Comparison of ENCODE assay signal across 11 cellular contexts in genomic region chr10:59880019-59880717, GRCh38. TPM values are rescaled to one million over a fixed set of nuclear protein-coding genes. Genes with fewer than 3 reads are reported as not detected.
DNase-seq lines count a peak whose midpoint lies in the region; ATAC-seq and TF ChIP-seq lines count a peak whose summit lies in the region.
"Had no signal": no experiment of that assay in that cellular context is flagged by ENCODE, and none has a peak within 500 bp of the region (broad histone marks: within the 10 kb centered on the region; RNA-seq: fewer than 3 reads in every experiment).

No MANE protein-coding gene starts in this region.

- no peak for ATAC-seq in GM18907 (IDR thresholded peaks at IDR 0.05; ENCODE audit: unreplicated experiment)
- ATAC-seq: gastrocnemius medialis had no signal

- H4K20me1 ChIP-seq in OCI-LY3 (ENCODE audit: insufficient read depth, low read length) = peaks cover 75% of the 10 kb centered on the region

- H3K36me3 Mint-ChIP-seq in activated naive CD4-positive, alpha-beta T cell treated with anti-CD3 and anti-CD28 coated beads, Interleukin-2, amount 50 U/mL, for 24 hours = peaks cover 6% of the 10 kb centered on the region
- no peaks in the 10 kb centered on the region for H3K36me3 Mint-ChIP-seq in dendritic cell treated with granulocyte-macrophage colony-stimulating factor and Interleukin-4, amounts not matched to agents 40 ng/mL and 50 ng/mL, for 4 days (ENCODE audit: low read depth)

- intact Hi-C loops in dendritic cell treated with granulocyte-macrophage colony-stimulating factor and Interleukin-4, amounts not matched to agents 40 ng/mL and 50 ng/mL, for 4 days (cut with micrococcal nuclease) = no loop called here

- H3K27ac Mint-ChIP-seq in activated naive CD4-positive, alpha-beta T cell treated with anti-CD3 and anti-CD28 coated beads, Interleukin-2, amount 50 U/mL, for 24 hours = peak overlapping the region; percentile 15
- H3K27ac Mint-ChIP-seq in dendritic cell treated with granulocyte-macrophage colony-stimulating factor and Interleukin-4, amounts not matched to agents 40 ng/mL and 50 ng/mL, for 4 days = peak overlapping the region; percentile 2
- H3K27ac Mint-ChIP-seq: endodermal cell had no signal

- no peaks in the 10 kb centered on the region for H3K9me3 ChIP-seq in OCI-LY3 (ENCODE audit: insufficient read depth, low read length)
- H3K9me3 ChIP-seq: gastrocnemius medialis had no signal

- peak overlapping the region; percentile 65 for H3K4me3 ChIP-seq in OCI-LY3 (ENCODE audit: low read length)
- H3K4me3 ChIP-seq: gastrocnemius medialis had no signal

- H3K4me1 Mint-ChIP-seq in activated naive CD4-positive, alpha-beta T cell treated with anti-CD3 and anti-CD28 coated beads, Interleukin-2, amount 50 U/mL, for 24 hours = peaks cover 79% of the 10 kb centered on the region
- H3K4me1 Mint-ChIP-seq in dendritic cell treated with granulocyte-macrophage colony-stimulating factor and Interleukin-4, amounts not matched to agents 40 ng/mL and 50 ng/mL, for 4 days (ENCODE audit: low read depth) = peaks cover 61% of the 10 kb centered on the region

- peaks cover 71% of the 10 kb centered on the region for H3K79me2 ChIP-seq in OCI-LY3 (ENCODE audit: low read length)

- no peaks in the 10 kb centered on the region for H3K27me3 Mint-ChIP-seq in activated naive CD4-positive, alpha-beta T cell treated with anti-CD3 and anti-CD28 coated beads, Interleukin-2, amount 50 U/mL, for 24 hours
- no peaks in the 10 kb centered on the region for H3K27me3 Mint-ChIP-seq in dendritic cell treated with granulocyte-macrophage colony-stimulating factor and Interleukin-4, amounts not matched to agents 40 ng/mL and 50 ng/mL, for 4 days

- no peak overlapping the region for H2AFZ ChIP-seq in OCI-LY3 (ENCODE audit: low read depth, low read length)

- TF ChIP-seq CTCF in OCI-LY3 (IDR thresholded peaks at IDR 0.05; ENCODE audit: low read depth, low read length) = peak; percentile 58

- H3K27me3 ChIP-seq in OCI-LY3 (ENCODE audit: low read depth, low read length) = peaks cover 8% of the 10 kb centered on the region
- H3K27me3 ChIP-seq: gastrocnemius medialis had no signal

- H3K4me1 ChIP-seq in OCI-LY3 (ENCODE audit: low read length) = peaks cover 78% of the 10 kb centered on the region

- no peaks in the 10 kb centered on the region for H3K36me3 ChIP-seq in OCI-LY3 (replicated peaks; ENCODE audit: low read depth, low read length)
- H3K36me3 ChIP-seq: gastrocnemius medialis had no signal

- peak overlapping the region; percentile 40; the same call in 1 of the 2 replicates for H3K9ac ChIP-seq in OCI-LY3 (ENCODE audit: low read length)

- H3K9me3 Mint-ChIP-seq in activated naive CD4-positive, alpha-beta T cell treated with anti-CD3 and anti-CD28 coated beads, Interleukin-2, amount 50 U/mL, for 24 hours = no peaks in the 10 kb centered on the region
- no peaks in the 10 kb centered on the region for H3K9me3 Mint-ChIP-seq in dendritic cell treated with granulocyte-macrophage colony-stimulating factor and Interleukin-4, amounts not matched to agents 40 ng/mL and 50 ng/mL, for 4 days
- H3K9me3 Mint-ChIP-seq: endodermal cell had no signal

- no peak for DNase-seq in activated naive CD4-positive, alpha-beta T cell treated with anti-CD3 and anti-CD28 coated beads, Interleukin-2, amount 50 U/mL, for 16 hours
- no peak for DNase-seq in NCI-H146 (lab: John Stamatoyannopoulos, UW)
- DNase-seq in foreskin melanocyte = no peak
- DNase-seq in occipital lobe (lab: John Stamatoyannopoulos, UW) = no peak
- DNase-seq: endodermal cell, gastrocnemius medialis, NCI-H1092 had no signal

- peak overlapping the region; percentile 71 for H3K27ac ChIP-seq in OCI-LY3 (ENCODE audit: low read length)
- H3K27ac ChIP-seq: gastrocnemius medialis had no signal

- H3K4me2 ChIP-seq in OCI-LY3 (ENCODE audit: low read length) = peak overlapping the region; percentile 82

- peak overlapping the region; percentile 27 for H3K4me3 Mint-ChIP-seq in activated naive CD4-positive, alpha-beta T cell treated with anti-CD3 and anti-CD28 coated beads, Interleukin-2, amount 50 U/mL, for 24 hours
- H3K4me3 Mint-ChIP-seq in dendritic cell treated with granulocyte-macrophage colony-stimulating factor and Interleukin-4, amounts not matched to agents 40 ng/mL and 50 ng/mL, for 4 days = no peak overlapping the region
- H3K4me3 Mint-ChIP-seq: endodermal cell had no signal

RNA-seq across cellular contexts. Expression of gene CCDC6, which starts 26.2 kb away (rescaled TPM):
- total RNA-seq in occipital lobe = 32.3 TPM
